In genomic region chr3:61960976-61961375, GRCh38 we compare ENCODE assay signal across 1 cellular context.
TF ChIP-seq lines count a peak whose summit lies in the region.

No MANE protein-coding gene starts in this region.

TF ChIP-seq in SK-N-SH, 30 proteins besides CTCF, POLR2A, EP300 and RAD21 (continued from another document):
- TF ChIP-seq PBX3 (IDR thresholded peaks at IDR 0.05) = peak; percentile 45
- peak; percentile 30; the same call in 1 of the 2 replicates for TF ChIP-seq JUND (IDR thresholded peaks at IDR 0.05)
- TF ChIP-seq NFIC (IDR thresholded peaks at IDR 0.05; ENCODE audit: borderline replicate concordance) = peak; percentile 45
